8 cellular contexts compared by ENCODE assay signal in the genomic region with DNA sequence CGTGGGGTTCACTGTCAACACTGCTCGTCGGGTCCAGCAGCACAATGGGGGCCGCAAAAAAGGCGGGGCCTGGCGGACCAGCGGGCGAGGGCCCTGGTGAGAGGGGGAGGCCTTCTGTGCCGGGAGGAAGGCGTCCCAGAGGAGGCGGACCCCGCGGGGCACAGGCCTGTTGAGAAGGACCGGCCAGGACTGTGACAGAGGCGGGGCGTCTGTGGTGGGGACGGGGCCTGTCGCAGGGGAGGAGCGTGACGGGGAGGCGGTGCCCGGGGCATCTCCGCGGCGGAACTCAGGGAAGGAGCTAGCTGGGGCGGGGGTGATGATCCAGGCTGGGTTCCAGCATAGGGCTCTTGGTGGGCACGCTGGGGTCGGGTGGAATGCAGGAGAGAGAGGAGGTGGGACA. TPM values are rescaled to one million over a fixed set of nuclear protein-coding genes. Genes with fewer than 3 reads are reported as not detected.
A peak's percentile ranks its signal among the peaks of the same experiment; 100 is the strongest.
DNase-seq lines count a peak whose midpoint lies in the region; ATAC-seq, FAIRE-seq and TF ChIP-seq lines count a peak whose summit lies in the region.
"Not testable (repeated sequence)": the region's sequence is repeated elsewhere in the genome, so short reads cannot be mapped to it uniquely, and the experiment has no call there.

No MANE protein-coding gene starts in this region.

- not testable (repeated sequence) for DNase-seq in GM12891 (ENCODE audit: insufficient read length, low spot score); WTC11 (ENCODE audit: low spot score); heart left ventricle; gastrocnemius medialis

- peak; percentile 86 for FAIRE-seq in GM12891 (lab: Jason Lieb, UNC)

- H3K4me3 ChIP-seq in heart left ventricle, gastrocnemius medialis: not testable (repeated sequence)

- not testable (repeated sequence) for TF ChIP-seq POLR2A in GM12891 (IDR thresholded peaks at IDR 0.05; ENCODE audit: low read depth, low read length); heart left ventricle (IDR thresholded peaks at IDR 0.05); gastrocnemius medialis (IDR thresholded peaks at IDR 0.05)

- H3K36me3 ChIP-seq in heart left ventricle, gastrocnemius medialis: not testable (repeated sequence)

- no CpG with 5 or more reads among the region's 28 CpGs for WGBS in heart left ventricle, 4 donors

- ATAC-seq in GM19043 (IDR thresholded peaks at IDR 0.05; ENCODE audit: low read depth, unreplicated experiment) = peak; percentile 60
- peak; percentile 46 for ATAC-seq in GM21576 (IDR thresholded peaks at IDR 0.05; ENCODE audit: unreplicated experiment)
- peak; percentile 44 for ATAC-seq in HG02938 (IDR thresholded peaks at IDR 0.05; ENCODE audit: unreplicated experiment)
- ATAC-seq in HG03378 (IDR thresholded peaks at IDR 0.05; ENCODE audit: unreplicated experiment) = peak; percentile 40
- peak; percentile 76 for ATAC-seq in WTC11
- ATAC-seq in heart left ventricle = peak; percentile 60 to 84 (median 80)
- ATAC-seq in gastrocnemius medialis = peak; percentile 40 to 49

- H3K4me3 Mint-ChIP-seq in WTC11 = not testable (repeated sequence)

- not testable (repeated sequence) for H3K4me1 Mint-ChIP-seq in WTC11

- H3K9me3 Mint-ChIP-seq in WTC11 = not testable (repeated sequence)

- not testable (repeated sequence) for H3K27ac ChIP-seq in heart left ventricle, gastrocnemius medialis

- H3K36me3 Mint-ChIP-seq in WTC11 = not testable (repeated sequence)

- CTCF ChIA-PET in WTC11 (lab: Charles Lee) = not testable (repeated sequence)

- not testable (repeated sequence) for TF ChIP-seq CTCF in WTC11 (IDR thresholded peaks at IDR 0.05); heart left ventricle (IDR thresholded peaks at IDR 0.05); gastrocnemius medialis (IDR thresholded peaks at IDR 0.05 in 4 of 5, conservative IDR thresholded peaks at IDR 0.05 in 1 of 5)

- H3K27me3 Mint-ChIP-seq in WTC11 (ENCODE audit: low read depth) = not testable (repeated sequence)

- H3K4me1 ChIP-seq in heart left ventricle, gastrocnemius medialis: not testable (repeated sequence)

- intact Hi-C loops in heart left ventricle (cut with DNase I); gastrocnemius medialis (cut with DNase I; ENCODE audit: low total_unique reads): not testable (repeated sequence)

- not testable (repeated sequence) for H3K27me3 ChIP-seq in heart left ventricle, gastrocnemius medialis

- in situ Hi-C loops in gastrocnemius medialis (cut with MboI; ENCODE audit: low sequenced_read_pairs in 4 of 4) = not testable (repeated sequence)

- not testable (repeated sequence) for H3K27ac Mint-ChIP-seq in WTC11

- H3K9me3 ChIP-seq in heart left ventricle, gastrocnemius medialis: not testable (repeated sequence)

- POLR2A ChIA-PET in WTC11 (lab: Charles Lee) = not testable (repeated sequence)

RNA-seq across cellular contexts. Expression of a gene that starts 0.5 kb away (rescaled TPM):
- polyA plus RNA-seq in GM12891 (2012; ENCODE audit: low read depth, missing spikeins) = 1.6 TPM
- total RNA-seq in WTC11 (2021) (9.2 to 42.8 TPM (median 36.5 TPM) in 3 replicates), heart left ventricle (10 to 100 TPM in 8 of 9 donors, 1 to 10 TPM in 1; 4.6 to 24.5 (median 14.4) TPM), gastrocnemius medialis (10 to 100 TPM; 31.6 to 57.4 (median 39.7) TPM)
- 10 to 100 TPM; 11.8 to 41.4 TPM for polyA plus RNA-seq in heart left ventricle

RNA-seq across cellular contexts. Expression of a gene that starts 0.7 kb away (rescaled TPM):
- 28.7 TPM for polyA plus RNA-seq in GM12891 (2012; ENCODE audit: low read depth, missing spikeins)
- total RNA-seq in WTC11 (2021) (7.0 to 7.8 TPM (median 7.2 TPM) in 3 replicates), heart left ventricle (1 to 10 TPM; 2.2 to 6.4 (median 4.5) TPM), gastrocnemius medialis (10 to 100 TPM in 2 of 4 donors, 1 to 10 TPM in 2; 3.3 to 17.6 (median 9.7) TPM)
- polyA plus RNA-seq in heart left ventricle = 10 to 100 TPM; 15.2 to 16.3 TPM

RNA-seq across cellular contexts. Expression of a gene that starts 4.9 kb away (rescaled TPM):
- polyA plus RNA-seq in GM12891 (2012; ENCODE audit: low read depth, missing spikeins) = 0.31 TPM
- total RNA-seq in WTC11 (2021) (1.1 to 3.1 TPM (median 2.1 TPM) in 3 replicates), heart left ventricle (10 to 100 TPM in 2 of 9 donors, 1 to 10 TPM in 7; 2.1 to 17.3 (median 6.5) TPM), gastrocnemius medialis (1 to 10 TPM; 2.9 to 9.7 (median 7.5) TPM)
- polyA plus RNA-seq in heart left ventricle = 10 to 100 TPM; 12.9 to 19.2 TPM

RNA-seq across cellular contexts. Expression of a gene that starts 48.3 kb away (rescaled TPM):
- polyA plus RNA-seq in GM12891 (2012; ENCODE audit: low read depth, missing spikeins) = 0.69 TPM
- total RNA-seq in WTC11 (2021) (1.5 to 2.6 TPM (median 2.3 TPM) in 3 replicates), heart left ventricle (1 to 10 TPM in 1 of 9 donors, under 1 TPM in 8; 0.09 to 1.5 (median 0.42) TPM), gastrocnemius medialis (1 to 10 TPM in 1 of 4 donors, under 1 TPM in 2, not detected in 1; 0.07 to 1.5 (median 0.40) TPM)
- 1 to 10 TPM in 1 of 2 donors, under 1 TPM in 1; 0.40 to 1.4 TPM for polyA plus RNA-seq in heart left ventricle

RNA-seq across cellular contexts. Expression of a gene that starts 51.4 kb away (rescaled TPM):
- polyA plus RNA-seq in GM12891 (2012; ENCODE audit: low read depth, missing spikeins) = 26.5 TPM
- total RNA-seq in WTC11 (2021) (33.2 to 53.0 TPM (median 49.0 TPM) in 3 replicates), heart left ventricle (10 to 100 TPM in 7 of 9 donors, 1 to 10 TPM in 2; 4.6 to 59.6 (median 14.1) TPM), gastrocnemius medialis (10 to 100 TPM in 2 of 4 donors, 1 to 10 TPM in 2; 6.8 to 28.2 (median 11.5) TPM)
- polyA plus RNA-seq in heart left ventricle = 10 to 100 TPM in 1 of 2 donors, 1 to 10 TPM in 1; 9.0 to 41.9 TPM
